1 cellular context compared by ENCODE assay signal in genomic region chr1:111422546-111423391, GRCh38.
A peak's percentile ranks its signal among the peaks of the same experiment; 100 is the strongest.
TF ChIP-seq lines count a peak whose summit lies in the region.

No MANE protein-coding gene starts in this region.

TF ChIP-seq in HepG2, 621 proteins besides CTCF, POLR2A, EP300 and RAD21 (continued from another document and continues in another):
- TF ChIP-seq, protein P1, sequence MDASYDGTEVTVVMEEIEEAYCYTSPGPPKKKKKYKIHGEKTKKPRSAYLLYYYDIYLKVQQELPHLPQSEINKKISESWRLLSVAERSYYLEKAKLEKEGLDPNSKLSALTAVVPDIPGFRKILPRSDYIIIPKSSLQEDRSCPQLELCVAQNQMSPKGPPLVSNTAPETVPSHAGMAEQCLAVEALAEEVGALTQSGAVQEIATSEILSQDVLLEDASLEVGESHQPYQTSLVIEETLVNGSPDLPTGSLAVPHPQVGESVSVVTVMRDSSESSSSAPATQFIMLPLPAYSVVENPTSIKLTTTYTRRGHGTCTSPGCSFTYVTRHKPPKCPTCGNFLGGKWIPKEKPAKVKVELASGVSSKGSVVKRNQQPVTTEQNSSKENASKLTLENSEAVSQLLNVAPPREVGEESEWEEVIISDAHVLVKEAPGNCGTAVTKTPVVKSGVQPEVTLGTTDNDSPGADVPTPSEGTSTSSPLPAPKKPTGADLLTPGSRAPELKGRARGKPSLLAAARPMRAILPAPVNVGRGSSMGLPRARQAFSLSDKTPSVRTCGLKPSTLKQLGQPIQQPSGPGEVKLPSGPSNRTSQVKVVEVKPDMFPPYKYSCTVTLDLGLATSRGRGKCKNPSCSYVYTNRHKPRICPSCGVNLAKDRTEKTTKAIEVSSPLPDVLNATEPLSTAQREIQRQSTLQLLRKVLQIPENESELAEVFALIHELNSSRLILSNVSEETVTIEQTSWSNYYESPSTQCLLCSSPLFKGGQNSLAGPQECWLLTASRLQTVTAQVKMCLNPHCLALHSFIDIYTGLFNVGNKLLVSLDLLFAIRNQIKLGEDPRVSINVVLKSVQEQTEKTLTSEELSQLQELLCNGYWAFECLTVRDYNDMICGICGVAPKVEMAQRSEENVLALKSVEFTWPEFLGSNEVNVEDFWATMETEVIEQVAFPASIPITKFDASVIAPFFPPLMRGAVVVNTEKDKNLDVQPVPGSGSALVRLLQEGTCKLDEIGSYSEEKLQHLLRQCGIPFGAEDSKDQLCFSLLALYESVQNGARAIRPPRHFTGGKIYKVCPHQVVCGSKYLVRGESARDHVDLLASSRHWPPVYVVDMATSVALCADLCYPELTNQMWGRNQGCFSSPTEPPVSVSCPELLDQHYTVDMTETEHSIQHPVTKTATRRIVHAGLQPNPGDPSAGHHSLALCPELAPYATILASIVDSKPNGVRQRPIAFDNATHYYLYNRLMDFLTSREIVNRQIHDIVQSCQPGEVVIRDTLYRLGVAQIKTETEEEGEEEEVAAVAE (CRISPR knock-in tag; IDR thresholded peaks at IDR 0.05; ENCODE audit: borderline replicate concordance), result no peak
- no peak for TF ChIP-seq MAFG (CRISPR knock-in tag; IDR thresholded peaks at IDR 0.05)
- TF ChIP-seq FOXC1 (CRISPR knock-in tag; IDR thresholded peaks at IDR 0.05; ENCODE audit: borderline replicate concordance), result no peak
- TF ChIP-seq FOSL2 (CRISPR knock-in tag; IDR thresholded peaks at IDR 0.05), result peak; percentile 49
- TF ChIP-seq, protein P2, sequence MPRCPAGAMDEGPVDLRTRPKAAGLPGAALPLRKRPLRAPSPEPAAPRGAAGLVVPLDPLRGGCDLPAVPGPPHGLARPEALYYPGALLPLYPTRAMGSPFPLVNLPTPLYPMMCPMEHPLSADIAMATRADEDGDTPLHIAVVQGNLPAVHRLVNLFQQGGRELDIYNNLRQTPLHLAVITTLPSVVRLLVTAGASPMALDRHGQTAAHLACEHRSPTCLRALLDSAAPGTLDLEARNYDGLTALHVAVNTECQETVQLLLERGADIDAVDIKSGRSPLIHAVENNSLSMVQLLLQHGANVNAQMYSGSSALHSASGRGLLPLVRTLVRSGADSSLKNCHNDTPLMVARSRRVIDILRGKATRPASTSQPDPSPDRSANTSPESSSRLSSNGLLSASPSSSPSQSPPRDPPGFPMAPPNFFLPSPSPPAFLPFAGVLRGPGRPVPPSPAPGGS (CRISPR knock-in tag; IDR thresholded peaks at IDR 0.05), result peak; percentile 53; the same call in 1 of the 2 replicates
- TF ChIP-seq ZNF24 (IDR thresholded peaks at IDR 0.05), result no peak
- no peak for TF ChIP-seq ZNF597 (CRISPR knock-in tag; IDR thresholded peaks at IDR 0.05)
- no peak for TF ChIP-seq GABPA (IDR thresholded peaks at IDR 0.05; ENCODE audit: low read depth, low read length)
- TF ChIP-seq GABPA (CRISPR knock-in tag; IDR thresholded peaks at IDR 0.05; ENCODE audit: low read depth), result peak; percentile 41; the same call in 1 of the 2 replicates
- TF ChIP-seq BRD4 (CRISPR knock-in tag; IDR thresholded peaks at IDR 0.05), result no peak
- TF ChIP-seq, protein P3, sequence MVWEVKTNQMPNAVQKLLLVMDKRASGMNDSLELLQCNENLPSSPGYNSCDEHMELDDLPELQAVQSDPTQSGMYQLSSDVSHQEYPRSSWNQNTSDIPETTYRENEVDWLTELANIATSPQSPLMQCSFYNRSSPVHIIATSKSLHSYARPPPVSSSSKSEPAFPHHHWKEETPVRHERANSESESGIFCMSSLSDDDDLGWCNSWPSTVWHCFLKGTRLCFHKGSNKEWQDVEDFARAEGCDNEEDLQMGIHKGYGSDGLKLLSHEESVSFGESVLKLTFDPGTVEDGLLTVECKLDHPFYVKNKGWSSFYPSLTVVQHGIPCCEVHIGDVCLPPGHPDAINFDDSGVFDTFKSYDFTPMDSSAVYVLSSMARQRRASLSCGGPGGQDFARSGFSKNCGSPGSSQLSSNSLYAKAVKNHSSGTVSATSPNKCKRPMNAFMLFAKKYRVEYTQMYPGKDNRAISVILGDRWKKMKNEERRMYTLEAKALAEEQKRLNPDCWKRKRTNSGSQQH (CRISPR knock-in tag; IDR thresholded peaks at IDR 0.05; ENCODE audit: low read depth), result no peak
- no peak for TF ChIP-seq NFE2L2 (IDR thresholded peaks at IDR 0.05; ENCODE audit: low read length)
- no peak for TF ChIP-seq ZNF367 (CRISPR knock-in tag; IDR thresholded peaks at IDR 0.05; ENCODE audit: borderline replicate concordance)
- TF ChIP-seq AGO1 (IDR thresholded peaks at IDR 0.05; ENCODE audit: low read depth, low read length, poor library complexity, severe bottlenecking), result no peak
- TF ChIP-seq MLXIP (CRISPR knock-in tag; IDR thresholded peaks at IDR 0.05; ENCODE audit: borderline replicate concordance), result no peak
- no peak for TF ChIP-seq ZNF782 (CRISPR knock-in tag; IDR thresholded peaks at IDR 0.05; ENCODE audit: borderline replicate concordance)
- peak; percentile 79 for TF ChIP-seq ARID3A (IDR thresholded peaks at IDR 0.05; ENCODE audit: low read depth, low read length)
- TF ChIP-seq KLF15 (CRISPR knock-in tag; IDR thresholded peaks at IDR 0.05; ENCODE audit: borderline replicate concordance), result no peak
- TF ChIP-seq, protein P4, sequence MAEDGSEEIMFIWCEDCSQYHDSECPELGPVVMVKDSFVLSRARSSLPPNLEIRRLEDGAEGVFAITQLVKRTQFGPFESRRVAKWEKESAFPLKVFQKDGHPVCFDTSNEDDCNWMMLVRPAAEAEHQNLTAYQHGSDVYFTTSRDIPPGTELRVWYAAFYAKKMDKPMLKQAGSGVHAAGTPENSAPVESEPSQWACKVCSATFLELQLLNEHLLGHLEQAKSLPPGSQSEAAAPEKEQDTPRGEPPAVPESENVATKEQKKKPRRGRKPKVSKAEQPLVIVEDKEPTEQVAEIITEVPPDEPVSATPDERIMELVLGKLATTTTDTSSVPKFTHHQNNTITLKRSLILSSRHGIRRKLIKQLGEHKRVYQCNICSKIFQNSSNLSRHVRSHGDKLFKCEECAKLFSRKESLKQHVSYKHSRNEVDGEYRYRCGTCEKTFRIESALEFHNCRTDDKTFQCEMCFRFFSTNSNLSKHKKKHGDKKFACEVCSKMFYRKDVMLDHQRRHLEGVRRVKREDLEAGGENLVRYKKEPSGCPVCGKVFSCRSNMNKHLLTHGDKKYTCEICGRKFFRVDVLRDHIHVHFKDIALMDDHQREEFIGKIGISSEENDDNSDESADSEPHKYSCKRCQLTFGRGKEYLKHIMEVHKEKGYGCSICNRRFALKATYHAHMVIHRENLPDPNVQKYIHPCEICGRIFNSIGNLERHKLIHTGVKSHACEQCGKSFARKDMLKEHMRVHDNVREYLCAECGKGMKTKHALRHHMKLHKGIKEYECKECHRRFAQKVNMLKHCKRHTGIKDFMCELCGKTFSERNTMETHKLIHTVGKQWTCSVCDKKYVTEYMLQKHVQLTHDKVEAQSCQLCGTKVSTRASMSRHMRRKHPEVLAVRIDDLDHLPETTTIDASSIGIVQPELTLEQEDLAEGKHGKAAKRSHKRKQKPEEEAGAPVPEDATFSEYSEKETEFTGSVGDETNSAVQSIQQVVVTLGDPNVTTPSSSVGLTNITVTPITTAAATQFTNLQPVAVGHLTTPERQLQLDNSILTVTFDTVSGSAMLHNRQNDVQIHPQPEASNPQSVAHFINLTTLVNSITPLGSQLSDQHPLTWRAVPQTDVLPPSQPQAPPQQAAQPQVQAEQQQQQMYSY (CRISPR knock-in tag; IDR thresholded peaks at IDR 0.05), result no peak
- no peak for TF ChIP-seq POLR2AphosphoS2 (IDR thresholded peaks at IDR 0.05; ENCODE audit: low read depth, low read length)
- no peak for TF ChIP-seq AKAP8 (CRISPR knock-in tag; IDR thresholded peaks at IDR 0.05)
- TF ChIP-seq MNT (IDR thresholded peaks at IDR 0.05), result no peak
- TF ChIP-seq ZNF747 (CRISPR knock-in tag; IDR thresholded peaks at IDR 0.05; ENCODE audit: borderline replicate concordance), result 0 out of 2 replicates have a peak, but pooled peaks have one; percentile 58
- TF ChIP-seq, protein P5, sequence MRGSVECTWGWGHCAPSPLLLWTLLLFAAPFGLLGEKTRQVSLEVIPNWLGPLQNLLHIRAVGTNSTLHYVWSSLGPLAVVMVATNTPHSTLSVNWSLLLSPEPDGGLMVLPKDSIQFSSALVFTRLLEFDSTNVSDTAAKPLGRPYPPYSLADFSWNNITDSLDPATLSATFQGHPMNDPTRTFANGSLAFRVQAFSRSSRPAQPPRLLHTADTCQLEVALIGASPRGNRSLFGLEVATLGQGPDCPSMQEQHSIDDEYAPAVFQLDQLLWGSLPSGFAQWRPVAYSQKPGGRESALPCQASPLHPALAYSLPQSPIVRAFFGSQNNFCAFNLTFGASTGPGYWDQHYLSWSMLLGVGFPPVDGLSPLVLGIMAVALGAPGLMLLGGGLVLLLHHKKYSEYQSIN (CRISPR knock-in tag; IDR thresholded peaks at IDR 0.05; ENCODE audit: borderline replicate concordance), result no peak
- TF ChIP-seq ZKSCAN5 (CRISPR knock-in tag; IDR thresholded peaks at IDR 0.05), result no peak
- TF ChIP-seq RERE (CRISPR knock-in tag; IDR thresholded peaks at IDR 0.05; ENCODE audit: low read depth), result no peak
- no peak for TF ChIP-seq ZNF564 (CRISPR knock-in tag; IDR thresholded peaks at IDR 0.05)
